ENCODE assay signal across 8 cellular contexts in genomic region chr4:704971-705277, GRCh38. TPM values are rescaled to one million over a fixed set of nuclear protein-coding genes. Genes with fewer than 3 reads are reported as not detected.
DNase-seq lines count a peak whose midpoint lies in the region; ATAC-seq and TF ChIP-seq lines count a peak whose summit lies in the region.

No MANE protein-coding gene starts in this region.

- peak overlapping the region in 2 of 3 donors; percentile 56 to 83 for H3K27ac Mint-ChIP-seq in CD4-positive, CD25-positive, alpha-beta regulatory T cell
- no peak overlapping the region for H3K27ac Mint-ChIP-seq in endothelial cell (ENCODE audit: unreplicated experiment)

- no peak for ATAC-seq in CD4-positive, CD25-positive, alpha-beta regulatory T cell (ENCODE audit: low read depth in 2 of 2)
- no peak for ATAC-seq in GM18873 (IDR thresholded peaks at IDR 0.05; ENCODE audit: low FRiP score, unreplicated experiment)

- H3K9me3 ChIP-seq in CD4-positive, CD25-positive, alpha-beta regulatory T cell (ENCODE audit: control insufficient read depth in 2 of 2, low read length in 2 of 2) = no peaks in the 10 kb centered on the region
- H3K9me3 ChIP-seq in NT2/D1 (ENCODE audit: insufficient read depth, low read length) (no peaks in the 10 kb centered on the region), neuronal stem cell (replicated peaks in 1 of 2; ENCODE audit: control insufficient read depth in 2 of 2, insufficient read depth in 1 of 2, low read depth in 1 of 2, low read length in 2 of 2) (peaks cover 1 to 19% of the 10 kb centered on the region in 2 donors)

- H2AFZ ChIP-seq in neuronal stem cell (ENCODE audit: low read length) = peak overlapping the region; percentile 95

- H3K4me1 ChIP-seq in CD4-positive, CD25-positive, alpha-beta regulatory T cell (ENCODE audit: control insufficient read depth, insufficient read depth, low read length, poor library complexity, severe bottlenecking) = peaks cover 36% of the 10 kb centered on the region
- H3K4me1 ChIP-seq in NT2/D1 (ENCODE audit: insufficient read depth, insufficient read length) = peaks cover 16% of the 10 kb centered on the region
- H3K4me1 ChIP-seq in neuronal stem cell (ENCODE audit: control insufficient read depth in 2 of 2, insufficient read depth in 1 of 2, low read depth in 1 of 2, low read length in 2 of 2) = peaks cover 7 to 9% of the 10 kb centered on the region in 2 donors

- H3K9me3 Mint-ChIP-seq in CD4-positive, CD25-positive, alpha-beta regulatory T cell = peaks cover 0 to 1% (median 0%) of the 10 kb centered on the region in 7 donors
- no peaks in the 10 kb centered on the region for H3K9me3 Mint-ChIP-seq in endothelial cell (ENCODE audit: unreplicated experiment)

- peaks cover 14% of the 10 kb centered on the region for H3K79me1 ChIP-seq in neuronal stem cell (ENCODE audit: low read depth, low read length)

- peak overlapping the region; percentile 82 for H2AK5ac ChIP-seq in neuronal stem cell (ENCODE audit: low read depth, low read length)

- no peak for TF ChIP-seq CTCF in endothelial cell (IDR thresholded peaks at IDR 0.05; ENCODE audit: unreplicated experiment)

- peak overlapping the region; percentile 82 for H2BK15ac ChIP-seq in neuronal stem cell (ENCODE audit: low read length)

- 100% methylated on average over 1 of the region's 1 CpG; no CpG with 5 or more reads in 1 of the 2 donors for WGBS in neuronal stem cell (ENCODE audit: extremely low coverage in 2 of 2, insufficient read length in 2 of 2, insufficient replicate concordance in 1 of 2), 2 donors

- H3K36me3 ChIP-seq in CD4-positive, CD25-positive, alpha-beta regulatory T cell (ENCODE audit: control insufficient read depth, insufficient read depth, low read length) = no peaks in the 10 kb centered on the region
- H3K36me3 ChIP-seq in NT2/D1 (ENCODE audit: insufficient read depth, insufficient read length, low read length) (peaks cover 18% of the 10 kb centered on the region), neuronal stem cell (replicated peaks in 1 of 2; ENCODE audit: control insufficient read depth in 2 of 2, insufficient read depth in 2 of 2, low read length in 2 of 2) (peaks cover 3 to 19% of the 10 kb centered on the region in 2 donors)

- H3K14ac ChIP-seq in neuronal stem cell (ENCODE audit: low read length) = no peak overlapping the region

- no peak overlapping the region for H2BK120ac ChIP-seq in neuronal stem cell (ENCODE audit: low read depth, low read length)

- H3K4ac ChIP-seq in neuronal stem cell (ENCODE audit: low read length) = no peak overlapping the region

- no peaks in the 10 kb centered on the region for H3K27me3 ChIP-seq in CD4-positive, CD25-positive, alpha-beta regulatory T cell (ENCODE audit: control insufficient read depth, insufficient read depth, low read length)
- H3K27me3 ChIP-seq in NT2/D1 (ENCODE audit: insufficient read depth, insufficient read length) (peaks cover 7% of the 10 kb centered on the region), neuronal stem cell (ENCODE audit: control insufficient read depth in 3 of 3, insufficient read depth in 3 of 3, low read depth in 1 of 3, low read length in 3 of 3) (peaks cover 0 to 2% (median 0%) of the 10 kb centered on the region in 3 experiments)

- H3K23ac ChIP-seq in neuronal stem cell (ENCODE audit: low read depth, low read length, poor library complexity) = peak overlapping the region; percentile 52

- H2BK12ac ChIP-seq in neuronal stem cell (ENCODE audit: low read length) = no peak overlapping the region

- H4K8ac ChIP-seq in neuronal stem cell (ENCODE audit: low read depth, low read length) = no peak overlapping the region

- H3K4me2 ChIP-seq in neuronal stem cell (ENCODE audit: insufficient read depth, low read length, poor library complexity, severe bottlenecking) = no peak overlapping the region

- H3K18ac ChIP-seq in neuronal stem cell (ENCODE audit: low read length) = no peak overlapping the region

- peak overlapping the region; percentile 67 for H3K27ac ChIP-seq in CD4-positive, CD25-positive, alpha-beta regulatory T cell (ENCODE audit: insufficient read depth, low read length, poor library complexity, severe bottlenecking)
- H3K27ac ChIP-seq in neuronal stem cell (replicated peaks; ENCODE audit: low read length) = no peak overlapping the region

- peaks cover under 1% of the 10 kb centered on the region for H3K36me3 Mint-ChIP-seq in CD4-positive, CD25-positive, alpha-beta regulatory T cell
- H3K36me3 Mint-ChIP-seq in endothelial cell (ENCODE audit: low read depth, unreplicated experiment) = peaks cover 10% of the 10 kb centered on the region

- H3K4me3 ChIP-seq in CD4-positive, CD25-positive, alpha-beta regulatory T cell (ENCODE audit: low read depth, low read length) = peak overlapping the region; percentile 71
- H3K4me3 ChIP-seq in NT2/D1 (ENCODE audit: insufficient read length, low read depth) (no peak overlapping the region), neuronal stem cell (ENCODE audit: low read length in 2 of 2) (peak overlapping the region in 1 of 2 donors; percentile 94)

- H3K27me3 Mint-ChIP-seq in CD4-positive, CD25-positive, alpha-beta regulatory T cell = no peaks in the 10 kb centered on the region
- H3K27me3 Mint-ChIP-seq in endothelial cell (ENCODE audit: unreplicated experiment) = peaks cover 6% of the 10 kb centered on the region

- peak overlapping the region; percentile 85 for H2BK5ac ChIP-seq in neuronal stem cell (ENCODE audit: low read length)

- H3K9ac ChIP-seq in NT2/D1 (ENCODE audit: insufficient read length, low read depth) = peak overlapping the region; percentile 58
- no peak overlapping the region for H3K9ac ChIP-seq in neuronal stem cell (ENCODE audit: low read depth, low read length, poor library complexity)

- no peak for DNase-seq in CD4-positive, CD25-positive, alpha-beta regulatory T cell
- DNase-seq in NT2/D1 (ENCODE audit: low read depth, low spot score) = no peak
- no peak for DNase-seq in endothelial cell (ENCODE audit: low spot score)
- DNase-seq in neuronal stem cell (ENCODE audit: low spot score) = no peak
- no peak for DNase-seq in T1000 (lab: John Stamatoyannopoulos, UW)
- no peak for DNase-seq in GDM1 (lab: John Stamatoyannopoulos, UW)
- no peak for DNase-seq in stimulated activated CD4-positive, alpha-beta T cell treated with anti-CD3 and anti-CD28 coated beads, Interleukin-2, amount 100 ng/mL, for 48 hours

- H3K4me3 Mint-ChIP-seq in CD4-positive, CD25-positive, alpha-beta regulatory T cell = peak overlapping the region in 3 of 4 donors; percentile 83 to 92 (median 88)
- H3K4me3 Mint-ChIP-seq in endothelial cell (ENCODE audit: unreplicated experiment) = peak overlapping the region; percentile 80

- H3K4me1 Mint-ChIP-seq in CD4-positive, CD25-positive, alpha-beta regulatory T cell = peaks cover 4 to 28% (median 16%) of the 10 kb centered on the region in 4 donors
- H3K4me1 Mint-ChIP-seq in endothelial cell (ENCODE audit: unreplicated experiment) = peaks cover 17% of the 10 kb centered on the region

- H4K91ac ChIP-seq in neuronal stem cell (ENCODE audit: low read depth, low read length, poor library complexity) = no peak overlapping the region

RNA-seq across cellular contexts. Expression of gene PCGF3, which starts 0.7 kb away (rescaled TPM):
- 71.8 TPM for total RNA-seq in CD4-positive, CD25-positive, alpha-beta regulatory T cell
- 1 to 10 TPM; 3.2 to 6.1 (median 4.6) TPM for polyA plus RNA-seq in CD4-positive, CD25-positive, alpha-beta regulatory T cell
- total RNA-seq in endothelial cell (ENCODE audit: unreplicated experiment) = 84.5 TPM
- 40.8 TPM for polyA plus RNA-seq in neuronal stem cell (2013, experiment 1 of 2)
- 42.5 TPM for polyA plus RNA-seq in neuronal stem cell (2013, experiment 2 of 2)

RNA-seq across cellular contexts. Expression of gene SLC49A3, which starts 16.0 kb away (rescaled TPM):
- total RNA-seq in CD4-positive, CD25-positive, alpha-beta regulatory T cell = 2.6 TPM
- under 1 TPM; 0.32 to 0.84 (median 0.59) TPM for polyA plus RNA-seq in CD4-positive, CD25-positive, alpha-beta regulatory T cell
- total RNA-seq in endothelial cell (ENCODE audit: unreplicated experiment) = 19.9 TPM
- polyA plus RNA-seq in neuronal stem cell (2013, experiment 1 of 2) = 0.81 TPM
- 0.57 TPM for polyA plus RNA-seq in neuronal stem cell (2013, experiment 2 of 2)

RNA-seq across cellular contexts. Expression of gene MYL5, which starts 30.6 kb away (rescaled TPM):
- total RNA-seq in CD4-positive, CD25-positive, alpha-beta regulatory T cell = 13.9 TPM
- polyA plus RNA-seq in CD4-positive, CD25-positive, alpha-beta regulatory T cell = 1 to 10 TPM; 3.3 to 4.8 (median 4.6) TPM
- 23.2 TPM for total RNA-seq in endothelial cell (ENCODE audit: unreplicated experiment)
- 4.1 TPM for polyA plus RNA-seq in neuronal stem cell (2013, experiment 1 of 2)
- polyA plus RNA-seq in neuronal stem cell (2013, experiment 2 of 2) = 3.9 TPM

RNA-seq across cellular contexts. Expression of gene ATP5ME, which starts 30.8 kb away (rescaled TPM):
- total RNA-seq in CD4-positive, CD25-positive, alpha-beta regulatory T cell = 123 TPM
- polyA plus RNA-seq in CD4-positive, CD25-positive, alpha-beta regulatory T cell = 100 to 1,000 TPM; 386 to 442 (median 418) TPM
- total RNA-seq in endothelial cell (ENCODE audit: unreplicated experiment) = 289 TPM
- 966 TPM for polyA plus RNA-seq in neuronal stem cell (2013, experiment 1 of 2)
- 911 TPM for polyA plus RNA-seq in neuronal stem cell (2013, experiment 2 of 2)
